1 cellular context compared by ENCODE assay signal in genomic region chr1:246971322-246971721, GRCh38.
TF ChIP-seq lines count a peak whose summit lies in the region.

No MANE protein-coding gene starts in this region.

TF ChIP-seq in HepG2, 621 proteins besides CTCF, POLR2A, EP300 and RAD21 (continued from another document):
- TF ChIP-seq MYPOP (CRISPR knock-in tag; IDR thresholded peaks at IDR 0.05) (no peak), ARID4A (CRISPR knock-in tag; IDR thresholded peaks at IDR 0.05; ENCODE audit: borderline replicate concordance) (0 out of 2 replicates have a peak, but pooled peaks have one; percentile 13), ZBTB33 (CRISPR knock-in tag; IDR thresholded peaks at IDR 0.05) (peak; percentile 97), UBTF (CRISPR knock-in tag; IDR thresholded peaks at IDR 0.05) (no peak), ZNF556 (CRISPR knock-in tag; IDR thresholded peaks at IDR 0.05; ENCODE audit: borderline replicate concordance) (no peak), ZFP91 (CRISPR knock-in tag; IDR thresholded peaks at IDR 0.05; ENCODE audit: borderline replicate concordance) (peak; percentile 29; the same call in 1 of the 2 replicates), STAG1 (CRISPR knock-in tag; IDR thresholded peaks at IDR 0.05) (peak; percentile 86)
TF ChIP-seq in HepG2: peak in this region for 5.
